1 cellular context compared by ENCODE assay signal in genomic region chr12:92769124-92769901, GRCh38.
A peak's percentile ranks its signal among the peaks of the same experiment; 100 is the strongest.
TF ChIP-seq lines count a peak whose summit lies in the region.

No MANE protein-coding gene starts in this region.

TF ChIP-seq in GM12878, 131 proteins besides CTCF, POLR2A, EP300 and RAD21 (continued from another document and continues in another):
- TF ChIP-seq, protein P1, sequence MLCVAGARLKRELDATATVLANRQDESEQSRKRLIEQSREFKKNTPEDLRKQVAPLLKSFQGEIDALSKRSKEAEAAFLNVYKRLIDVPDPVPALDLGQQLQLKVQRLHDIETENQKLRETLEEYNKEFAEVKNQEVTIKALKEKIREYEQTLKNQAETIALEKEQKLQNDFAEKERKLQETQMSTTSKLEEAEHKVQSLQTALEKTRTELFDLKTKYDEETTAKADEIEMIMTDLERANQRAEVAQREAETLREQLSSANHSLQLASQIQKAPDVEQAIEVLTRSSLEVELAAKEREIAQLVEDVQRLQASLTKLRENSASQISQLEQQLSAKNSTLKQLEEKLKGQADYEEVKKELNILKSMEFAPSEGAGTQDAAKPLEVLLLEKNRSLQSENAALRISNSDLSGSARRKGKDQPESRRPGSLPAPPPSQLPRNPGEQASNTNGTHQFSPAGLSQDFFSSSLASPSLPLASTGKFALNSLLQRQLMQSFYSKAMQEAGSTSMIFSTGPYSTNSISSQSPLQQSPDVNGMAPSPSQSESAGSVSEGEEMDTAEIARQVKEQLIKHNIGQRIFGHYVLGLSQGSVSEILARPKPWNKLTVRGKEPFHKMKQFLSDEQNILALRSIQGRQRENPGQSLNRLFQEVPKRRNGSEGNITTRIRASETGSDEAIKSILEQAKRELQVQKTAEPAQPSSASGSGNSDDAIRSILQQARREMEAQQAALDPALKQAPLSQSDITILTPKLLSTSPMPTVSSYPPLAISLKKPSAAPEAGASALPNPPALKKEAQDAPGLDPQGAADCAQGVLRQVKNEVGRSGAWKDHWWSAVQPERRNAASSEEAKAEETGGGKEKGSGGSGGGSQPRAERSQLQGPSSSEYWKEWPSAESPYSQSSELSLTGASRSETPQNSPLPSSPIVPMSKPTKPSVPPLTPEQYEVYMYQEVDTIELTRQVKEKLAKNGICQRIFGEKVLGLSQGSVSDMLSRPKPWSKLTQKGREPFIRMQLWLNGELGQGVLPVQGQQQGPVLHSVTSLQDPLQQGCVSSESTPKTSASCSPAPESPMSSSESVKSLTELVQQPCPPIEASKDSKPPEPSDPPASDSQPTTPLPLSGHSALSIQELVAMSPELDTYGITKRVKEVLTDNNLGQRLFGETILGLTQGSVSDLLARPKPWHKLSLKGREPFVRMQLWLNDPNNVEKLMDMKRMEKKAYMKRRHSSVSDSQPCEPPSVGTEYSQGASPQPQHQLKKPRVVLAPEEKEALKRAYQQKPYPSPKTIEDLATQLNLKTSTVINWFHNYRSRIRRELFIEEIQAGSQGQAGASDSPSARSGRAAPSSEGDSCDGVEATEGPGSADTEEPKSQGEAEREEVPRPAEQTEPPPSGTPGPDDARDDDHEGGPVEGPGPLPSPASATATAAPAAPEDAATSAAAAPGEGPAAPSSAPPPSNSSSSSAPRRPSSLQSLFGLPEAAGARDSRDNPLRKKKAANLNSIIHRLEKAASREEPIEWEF (IDR thresholded peaks at IDR 0.05; ENCODE audit: insufficient replicate concordance, low read depth, low read length) = peak; percentile 28
- TF ChIP-seq RUNX3 (IDR thresholded peaks at IDR 0.05; ENCODE audit: low read length) (peak; percentile 67), ATF2 (IDR thresholded peaks at IDR 0.05; ENCODE audit: low read length) (peak; percentile 36; the same call in 1 of the 2 replicates), NR2F1 (conservative IDR thresholded peaks at IDR 0.05) (peak; percentile 74), SRF (IDR thresholded peaks at IDR 0.05; ENCODE audit: low read depth in 2 of 2, low read length in 2 of 2) (no peak), MXI1 (IDR thresholded peaks at IDR 0.05; ENCODE audit: low read depth, low read length) (no peak), HDAC2 (IDR thresholded peaks at IDR 0.05) (no peak), E4F1 (IDR thresholded peaks at IDR 0.05; ENCODE audit: borderline replicate concordance, partially characterized antibody) (no peak), YY1 (IDR thresholded peaks at IDR 0.05; ENCODE audit: low read depth, low read length) (peak; percentile 23; the same call in 1 of the 2 replicates), RELB (IDR thresholded peaks at IDR 0.05; ENCODE audit: low read depth) (no peak), SMAD5 (IDR thresholded peaks at IDR 0.05; ENCODE audit: low read depth) (no peak), SPI1 (IDR thresholded peaks at IDR 0.05; ENCODE audit: borderline replicate concordance, insufficient read depth, low read depth, low read length) (no peak), IKZF2 (IDR thresholded peaks at IDR 0.05) (0 out of 4 replicates have a peak, but pooled peaks of 1 of the 2 experiments have one; percentile 15), TCF7 (IDR thresholded peaks at IDR 0.05; ENCODE audit: borderline replicate concordance) (peak; percentile 31; the same call in 1 of the 2 replicates), KLF5 (IDR thresholded peaks at IDR 0.05; ENCODE audit: partially characterized antibody) (no peak), CEBPZ (IDR thresholded peaks at IDR 0.05; ENCODE audit: low read depth, low read length) (no peak), PKNOX1 (IDR thresholded peaks at IDR 0.05) (0 out of 2 replicates have a peak, but pooled peaks have one; percentile 34), CBFB (IDR thresholded peaks at IDR 0.05; ENCODE audit: low read depth) (no peak), CREM (IDR thresholded peaks at IDR 0.05; ENCODE audit: low read depth) (peak; percentile 46; the same call in 1 of the 2 replicates), MLLT1 (IDR thresholded peaks at IDR 0.05) (no peak), CREB1 (IDR thresholded peaks at IDR 0.05; ENCODE audit: low read depth) (peak; percentile 37; the same call in 1 of the 2 replicates), SP1 (IDR thresholded peaks at IDR 0.05; ENCODE audit: low read depth, low read length) (no peak), LARP7 (IDR thresholded peaks at IDR 0.05) (no peak)
- TF ChIP-seq, protein P2, sequence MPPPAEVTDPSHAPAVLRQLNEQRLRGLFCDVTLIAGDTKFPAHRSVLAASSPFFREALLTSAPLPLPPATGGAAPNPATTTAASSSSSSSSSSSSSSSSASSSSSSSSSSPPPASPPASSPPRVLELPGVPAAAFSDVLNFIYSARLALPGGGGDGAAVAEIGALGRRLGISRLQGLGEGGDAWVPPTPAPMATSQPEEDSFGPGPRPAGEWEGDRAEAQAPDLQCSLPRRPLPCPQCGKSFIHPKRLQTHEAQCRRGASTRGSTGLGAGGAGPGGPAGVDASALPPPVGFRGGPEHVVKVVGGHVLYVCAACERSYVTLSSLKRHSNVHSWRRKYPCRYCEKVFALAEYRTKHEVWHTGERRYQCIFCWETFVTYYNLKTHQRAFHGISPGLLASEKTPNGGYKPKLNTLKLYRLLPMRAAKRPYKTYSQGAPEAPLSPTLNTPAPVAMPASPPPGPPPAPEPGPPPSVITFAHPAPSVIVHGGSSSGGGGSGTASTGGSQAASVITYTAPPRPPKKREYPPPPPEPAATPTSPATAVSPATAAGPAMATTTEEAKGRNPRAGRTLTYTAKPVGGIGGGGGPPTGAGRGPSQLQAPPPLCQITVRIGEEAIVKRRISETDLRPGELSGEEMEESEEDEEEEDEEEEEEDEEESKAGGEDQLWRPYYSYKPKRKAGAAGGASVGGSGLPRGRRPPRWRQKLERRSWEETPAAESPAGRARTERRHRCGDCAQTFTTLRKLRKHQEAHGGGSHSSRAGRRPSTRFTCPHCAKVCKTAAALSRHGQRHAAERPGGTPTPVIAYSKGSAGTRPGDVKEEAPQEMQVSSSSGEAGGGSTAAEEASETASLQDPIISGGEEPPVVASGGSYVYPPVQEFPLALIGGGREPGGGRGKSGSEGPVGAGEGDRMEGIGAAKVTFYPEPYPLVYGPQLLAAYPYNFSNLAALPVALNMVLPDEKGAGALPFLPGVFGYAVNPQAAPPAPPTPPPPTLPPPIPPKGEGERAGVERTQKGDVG (CRISPR knock-in tag; IDR thresholded peaks at IDR 0.05) = no peak
- TF ChIP-seq, protein P3, sequence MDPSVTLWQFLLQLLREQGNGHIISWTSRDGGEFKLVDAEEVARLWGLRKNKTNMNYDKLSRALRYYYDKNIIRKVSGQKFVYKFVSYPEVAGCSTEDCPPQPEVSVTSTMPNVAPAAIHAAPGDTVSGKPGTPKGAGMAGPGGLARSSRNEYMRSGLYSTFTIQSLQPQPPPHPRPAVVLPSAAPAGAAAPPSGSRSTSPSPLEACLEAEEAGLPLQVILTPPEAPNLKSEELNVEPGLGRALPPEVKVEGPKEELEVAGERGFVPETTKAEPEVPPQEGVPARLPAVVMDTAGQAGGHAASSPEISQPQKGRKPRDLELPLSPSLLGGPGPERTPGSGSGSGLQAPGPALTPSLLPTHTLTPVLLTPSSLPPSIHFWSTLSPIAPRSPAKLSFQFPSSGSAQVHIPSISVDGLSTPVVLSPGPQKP (IDR thresholded peaks at IDR 0.05; ENCODE audit: low read depth, low read length) = no peak
- TF ChIP-seq, protein P4, sequence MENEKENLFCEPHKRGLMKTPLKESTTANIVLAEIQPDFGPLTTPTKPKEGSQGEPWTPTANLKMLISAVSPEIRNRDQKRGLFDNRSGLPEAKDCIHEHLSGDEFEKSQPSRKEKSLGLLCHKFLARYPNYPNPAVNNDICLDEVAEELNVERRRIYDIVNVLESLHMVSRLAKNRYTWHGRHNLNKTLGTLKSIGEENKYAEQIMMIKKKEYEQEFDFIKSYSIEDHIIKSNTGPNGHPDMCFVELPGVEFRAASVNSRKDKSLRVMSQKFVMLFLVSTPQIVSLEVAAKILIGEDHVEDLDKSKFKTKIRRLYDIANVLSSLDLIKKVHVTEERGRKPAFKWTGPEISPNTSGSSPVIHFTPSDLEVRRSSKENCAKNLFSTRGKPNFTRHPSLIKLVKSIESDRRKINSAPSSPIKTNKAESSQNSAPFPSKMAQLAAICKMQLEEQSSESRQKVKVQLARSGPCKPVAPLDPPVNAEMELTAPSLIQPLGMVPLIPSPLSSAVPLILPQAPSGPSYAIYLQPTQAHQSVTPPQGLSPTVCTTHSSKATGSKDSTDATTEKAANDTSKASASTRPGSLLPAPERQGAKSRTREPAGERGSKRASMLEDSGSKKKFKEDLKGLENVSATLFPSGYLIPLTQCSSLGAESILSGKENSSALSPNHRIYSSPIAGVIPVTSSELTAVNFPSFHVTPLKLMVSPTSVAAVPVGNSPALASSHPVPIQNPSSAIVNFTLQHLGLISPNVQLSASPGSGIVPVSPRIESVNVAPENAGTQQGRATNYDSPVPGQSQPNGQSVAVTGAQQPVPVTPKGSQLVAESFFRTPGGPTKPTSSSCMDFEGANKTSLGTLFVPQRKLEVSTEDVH (IDR thresholded peaks at IDR 0.05; ENCODE audit: low read depth, partially characterized antibody) = no peak
